In genomic region chr7:22812350-22812749, GRCh38 we compare ENCODE assay signal across 22 cellular contexts.
"Had no signal": no experiment of that assay in that cellular context is flagged by ENCODE, and none has a peak within 500 bp of the region (broad histone marks: within the 10 kb centered on the region; RNA-seq: fewer than 3 reads in every experiment).

No MANE protein-coding gene starts in this region.

- H3K27me3 ChIP-seq: body of pancreas, foreskin keratinocyte, neutrophil, transverse colon, vagina had no signal

- H3K27ac ChIP-seq: body of pancreas, foreskin keratinocyte, neutrophil, parathyroid adenoma, skin epidermis, transverse colon, vagina had no signal

- DNase-seq: activated naive CD4-positive, alpha-beta T cell treated with anti-CD3 and anti-CD28 coated beads, Interleukin-2, amount 10 ng/mL, durations not matched to agents 7 days and 5 days; amniotic stem cell; body of pancreas; cortex of kidney; effector CD4-positive, alpha-beta T cell; foreskin keratinocyte; head of caudate nucleus; left cardiac atrium; mucosa of descending colon; naive thymus-derived CD4-positive, alpha-beta T cell; retina; stimulated activated CD4-positive, alpha-beta T cell treated with anti-CD3 and anti-CD28 coated beads, Interleukin-15, amount 100 ng/mL, for 24 hours; stimulated activated CD4-positive, alpha-beta T cell treated with anti-CD3 and anti-CD28 coated beads, Interleukin-4, amount 100 ng/mL, for 1 hour; stimulated activated naive B cell treated with anti-CD40 and anti-IgM and Interleukin-4, amounts not matched to agents 10 μg/mL and 1 μg/mL and 100 μg/mL, for 72 hours; substantia nigra; transverse colon had no signal

- H3K9ac ChIP-seq: parathyroid adenoma had no signal

- H3K27ac Mint-ChIP-seq: activated naive CD4-positive, alpha-beta T cell treated with anti-CD3 and anti-CD28 coated beads, Interleukin-2, amount 10 ng/mL, durations not matched to agents 7 days and 5 days; activated T-helper 17 cell treated with anti-CD3 and anti-CD28 coated beads, Interleukin-2, amount 50 U/mL, for 72 hours; stimulated activated naive B cell treated with anti-CD40 and anti-IgM and Interleukin-4, amounts not matched to agents 10 μg/mL and 1 μg/mL and 100 μg/mL, for 72 hours had no signal

- H3K4me1 ChIP-seq: parathyroid adenoma, transverse colon, vagina had no signal

- H3K9me3 Mint-ChIP-seq: activated naive CD4-positive, alpha-beta T cell treated with anti-CD3 and anti-CD28 coated beads, Interleukin-2, amount 10 ng/mL, durations not matched to agents 7 days and 5 days; activated T-helper 17 cell treated with anti-CD3 and anti-CD28 coated beads, Interleukin-2, amount 50 U/mL, for 72 hours; naive thymus-derived CD4-positive, alpha-beta T cell; stimulated activated naive B cell treated with anti-CD40 and anti-IgM and Interleukin-4, amounts not matched to agents 10 μg/mL and 1 μg/mL and 100 μg/mL, for 72 hours had no signal

- H3K4me3 Mint-ChIP-seq: activated naive CD4-positive, alpha-beta T cell treated with anti-CD3 and anti-CD28 coated beads, Interleukin-2, amount 10 ng/mL, durations not matched to agents 7 days and 5 days; activated T-helper 17 cell treated with anti-CD3 and anti-CD28 coated beads, Interleukin-2, amount 50 U/mL, for 72 hours; naive thymus-derived CD4-positive, alpha-beta T cell; stimulated activated naive B cell treated with anti-CD40 and anti-IgM and Interleukin-4, amounts not matched to agents 10 μg/mL and 1 μg/mL and 100 μg/mL, for 72 hours had no signal

- ATAC-seq: activated CD4-positive, CD25-positive, alpha-beta regulatory T cell treated with anti-CD3 and anti-CD28 coated beads, Interleukin-2, amount 50 U/mL, for 24 hours; activated T-helper 17 cell treated with anti-CD3 and anti-CD28 coated beads, Interleukin-2, amount 50 U/mL, for 72 hours; body of pancreas; foreskin keratinocyte; mucosa of descending colon; naive thymus-derived CD4-positive, alpha-beta T cell; stimulated activated naive B cell treated with anti-CD40 and anti-IgM and Interleukin-4, amounts not matched to agents 10 μg/mL and 1 μg/mL and 100 μg/mL, for 72 hours had no signal

- H3K9me3 ChIP-seq: mucosa of descending colon, neutrophil, transverse colon, vagina had no signal

- H3K4me3 ChIP-seq: body of pancreas, mucosa of descending colon, skin epidermis, transverse colon, vagina had no signal

- H3K27me3 Mint-ChIP-seq: activated T-helper 17 cell treated with anti-CD3 and anti-CD28 coated beads, Interleukin-2, amount 50 U/mL, for 72 hours; naive thymus-derived CD4-positive, alpha-beta T cell; stimulated activated naive B cell treated with anti-CD40 and anti-IgM and Interleukin-4, amounts not matched to agents 10 μg/mL and 1 μg/mL and 100 μg/mL, for 72 hours had no signal
